16 cellular contexts compared by ENCODE assay signal in genomic region chr16:68356919-68357286, GRCh38. TPM values are rescaled to one million over a fixed set of nuclear protein-coding genes. Genes with fewer than 3 reads are reported as not detected.
A peak's percentile ranks its signal among the peaks of the same experiment; 100 is the strongest.
DNase-seq lines count a peak whose midpoint lies in the region; ATAC-seq, FAIRE-seq and TF ChIP-seq lines count a peak whose summit lies in the region.
"Had no signal": no experiment of that assay in that cellular context is flagged by ENCODE, and none has a peak within 500 bp of the region (broad histone marks: within the 10 kb centered on the region; RNA-seq: fewer than 3 reads in every experiment).

No MANE protein-coding gene starts in this region.

- intact Hi-C loops in kidney (cut with DNase I): no loop called here

- H3K27ac Mint-ChIP-seq in activated CD8-positive, alpha-beta memory T cell treated with anti-CD3 and anti-CD28 coated beads, Interleukin-2, amount 10 ng/mL, durations not matched to agents 7 days and 5 days: peak overlapping the region; percentile 69
- H3K27ac Mint-ChIP-seq: stimulated activated naive CD8-positive, alpha-beta T cell treated with anti-CD3 and anti-CD28 coated beads, Interleukin-15, Interleukin-2, amounts not matched to agents 100 ng/mL and 50 ng/mL, for 24 hours had no signal

- H2BK120ac ChIP-seq in trophoblast cell (ENCODE audit: insufficient read depth, low read length, poor library complexity): no peak overlapping the region

- no peaks in the 10 kb centered on the region for H3K27me3 Mint-ChIP-seq in activated CD8-positive, alpha-beta memory T cell treated with anti-CD3 and anti-CD28 coated beads, Interleukin-2, amount 10 ng/mL, durations not matched to agents 7 days and 5 days
- H3K27me3 Mint-ChIP-seq: activated T-cell treated with anti-CD3 and anti-CD28 coated beads, Interleukin-2, amount 50 U/mL, for 24 hours; stimulated activated naive CD8-positive, alpha-beta T cell treated with anti-CD3 and anti-CD28 coated beads, Interleukin-15, Interleukin-2, amounts not matched to agents 100 ng/mL and 50 ng/mL, for 24 hours had no signal

- H3K4me3 ChIP-seq in SJCRH30 (no peak overlapping the region), kidney (ENCODE audit: low read length in 2 of 2) (no peak overlapping the region), trophoblast cell (ENCODE audit: low read depth, low read length) (no peak overlapping the region)
- H3K4me3 ChIP-seq: MG63, uterus had no signal

- H3K4me1 Mint-ChIP-seq in activated CD8-positive, alpha-beta memory T cell treated with anti-CD3 and anti-CD28 coated beads, Interleukin-2, amount 10 ng/mL, durations not matched to agents 7 days and 5 days: peaks cover 37% of the 10 kb centered on the region
- H3K4me1 Mint-ChIP-seq: neural crest cell had no signal

- TF ChIP-seq CTCF in kidney (IDR thresholded peaks at IDR 0.05; ENCODE audit: borderline replicate concordance, extremely low read depth, insufficient read depth): no peak

- H3K4me1 ChIP-seq in SJCRH30 (peaks cover 16% of the 10 kb centered on the region), kidney (ENCODE audit: control insufficient read depth in 1 of 2, insufficient read depth in 1 of 2, low read depth in 1 of 2, low read length in 2 of 2) (peaks cover 0 to 3% of the 10 kb centered on the region in 2 donors), trophoblast cell (ENCODE audit: control insufficient read depth in 1 of 2, insufficient read depth in 2 of 2, low read length in 2 of 2) (peaks cover 7 to 8% of the 10 kb centered on the region in 2 experiments)
- H3K4me1 ChIP-seq: uterus had no signal

- FAIRE-seq in kidney (lab: Jason Lieb, UNC): no peak

- H2AFZ ChIP-seq in trophoblast cell (ENCODE audit: insufficient read depth, low read length, poor library complexity): no peak overlapping the region

- no peak for DNase-seq in activated CD8-positive, alpha-beta memory T cell treated with anti-CD3 and anti-CD28 coated beads, Interleukin-2, amount 10 ng/mL, durations not matched to agents 7 days and 5 days
- no peak for DNase-seq in activated CD8-positive, alpha-beta memory T cell treated with anti-CD3 and anti-CD28 coated beads, Interleukin-2, amount 50 U/mL, for 4 hours
- peak; percentile 35 for DNase-seq in EL
- no peak for DNase-seq in SJCRH30
- peak; percentile 59 for DNase-seq in kidney
- no peak for DNase-seq in erythroblast (lab: John Stamatoyannopoulos, UW)
- no peak for DNase-seq in foreskin melanocyte
- DNase-seq in trophoblast cell: no peak
- DNase-seq: kidney glomerular epithelial cell, MG63, NCI-H187 treated with DMSO at 0.1 percent for 48 hours, SHP77 treated with DMSO at 0.1 percent for 48 hours, uterus had no signal

- H3K23ac ChIP-seq in trophoblast cell (ENCODE audit: low read length): no peak overlapping the region

- no peak overlapping the region for H3K4me2 ChIP-seq in trophoblast cell (ENCODE audit: low read length)

- CTCF ChIA-PET in activated CD8-positive, alpha-beta memory T cell treated with anti-CD3 and anti-CD28 coated beads, Interleukin-2, amount 10 ng/mL, durations not matched to agents 7 days and 5 days (lab: Charles Lee): interaction anchor here (0.7 to 3.8 kb wide), 11 partner anchors 12 to 164 kb away, joined by 3 to 48 read pairs (median 8); partner anchors contain the start of genes PRMT7, SLC7A6 and SLC7A6OS

- H3K18ac ChIP-seq in trophoblast cell (ENCODE audit: low read length): no peak overlapping the region

- H2AK5ac ChIP-seq in trophoblast cell (ENCODE audit: low read length): no peak overlapping the region

- no peaks in the 10 kb centered on the region for H3K27me3 ChIP-seq in SJCRH30
- H3K27me3 ChIP-seq in trophoblast cell (ENCODE audit: insufficient read depth, low read length): no peaks in the 10 kb centered on the region
- H3K27me3 ChIP-seq: MG63, uterus had no signal

- H4K8ac ChIP-seq in trophoblast cell (ENCODE audit: low read depth, low read length): no peak overlapping the region

- H3K27ac ChIP-seq in SJCRH30 (peak overlapping the region; percentile 14; the same call in 1 of the 2 replicates), kidney (ENCODE audit: low read depth in 2 of 2, low read length in 2 of 2) (no peak overlapping the region), trophoblast cell (ENCODE audit: low read depth, low read length) (no peak overlapping the region)
- H3K27ac ChIP-seq: uterus had no signal

- no peaks in the 10 kb centered on the region for H3K9me3 ChIP-seq in SJCRH30 (replicated peaks)
- H3K9me3 ChIP-seq in kidney (ENCODE audit: control insufficient read depth in 1 of 2, low read length in 2 of 2): no peaks in the 10 kb centered on the region
- peaks cover 5% of the 10 kb centered on the region for H3K9me3 ChIP-seq in trophoblast cell (ENCODE audit: insufficient read depth, low read depth, low read length)
- H3K9me3 ChIP-seq: MG63, uterus had no signal

- H3K9ac ChIP-seq in kidney (ENCODE audit: low read length in 2 of 2) (no peak overlapping the region), trophoblast cell (ENCODE audit: low read length) (no peak overlapping the region)

- peaks cover 51% of the 10 kb centered on the region for H3K36me3 Mint-ChIP-seq in activated CD8-positive, alpha-beta memory T cell treated with anti-CD3 and anti-CD28 coated beads, Interleukin-2, amount 10 ng/mL, durations not matched to agents 7 days and 5 days

- H3K9me3 Mint-ChIP-seq in activated CD8-positive, alpha-beta memory T cell treated with anti-CD3 and anti-CD28 coated beads, Interleukin-2, amount 10 ng/mL, durations not matched to agents 7 days and 5 days (ENCODE audit: low read depth): no peaks in the 10 kb centered on the region
- H3K9me3 Mint-ChIP-seq: activated T-cell treated with anti-CD3 and anti-CD28 coated beads, Interleukin-2, amount 50 U/mL, for 24 hours; neural crest cell; stimulated activated naive CD8-positive, alpha-beta T cell treated with anti-CD3 and anti-CD28 coated beads, Interleukin-15, Interleukin-2, amounts not matched to agents 100 ng/mL and 50 ng/mL, for 24 hours had no signal

- TF ChIP-seq POLR2A in erythroblast (IDR thresholded peaks at IDR 0.05; ENCODE audit: low read length): no peak

- H2BK12ac ChIP-seq in trophoblast cell (ENCODE audit: low read length): no peak overlapping the region

- H3K36me3 ChIP-seq in SJCRH30 (no peaks in the 10 kb centered on the region; the same call in 1 of the 2 replicates), kidney (ENCODE audit: control insufficient read depth in 1 of 2, insufficient read depth in 2 of 2, low read length in 2 of 2) (peaks cover 22 to 28% of the 10 kb centered on the region in 2 donors), trophoblast cell (ENCODE audit: control insufficient read depth in 1 of 2, insufficient read depth in 2 of 2, low read length in 2 of 2) (peaks cover 57 to 58% of the 10 kb centered on the region in 2 experiments)
- H3K36me3 ChIP-seq: MG63, uterus had no signal

- ATAC-seq in activated CD8-positive, alpha-beta memory T cell treated with anti-CD3 and anti-CD28 coated beads, Interleukin-2, amount 10 ng/mL, durations not matched to agents 7 days and 5 days: no peak

- no peak overlapping the region for H2BK5ac ChIP-seq in trophoblast cell (ENCODE audit: low read depth, low read length, poor library complexity)

- H3K14ac ChIP-seq in trophoblast cell (ENCODE audit: low read length): no peak overlapping the region

- no peak overlapping the region for H3K4ac ChIP-seq in trophoblast cell (ENCODE audit: low read depth, low read length)

- no CpG with 5 or more reads among the region's 5 CpGs for WGBS in trophoblast cell (ENCODE audit: extremely low coverage, insufficient coverage, insufficient read length)

- no peaks in the 10 kb centered on the region for H3K79me2 ChIP-seq in trophoblast cell (ENCODE audit: control insufficient read depth, insufficient read depth, low read length, poor library complexity)

- H3K4me3 Mint-ChIP-seq in activated CD8-positive, alpha-beta memory T cell treated with anti-CD3 and anti-CD28 coated beads, Interleukin-2, amount 10 ng/mL, durations not matched to agents 7 days and 5 days: peak overlapping the region; percentile 32
- H3K4me3 Mint-ChIP-seq: neural crest cell; stimulated activated naive CD8-positive, alpha-beta T cell treated with anti-CD3 and anti-CD28 coated beads, Interleukin-15, Interleukin-2, amounts not matched to agents 100 ng/mL and 50 ng/mL, for 24 hours had no signal

- no peak overlapping the region for H4K91ac ChIP-seq in trophoblast cell (ENCODE audit: low read depth, low read length)

- H4K12ac ChIP-seq in trophoblast cell (ENCODE audit: low read depth, low read length): no peak overlapping the region

- H3K79me1 ChIP-seq in trophoblast cell (ENCODE audit: low read length): peaks cover 3% of the 10 kb centered on the region

RNA-seq across cellular contexts. Expression of gene PRMT7, which starts 46.1 kb away (rescaled TPM):
- 10 to 100 TPM; 60.9 to 73.9 TPM for total RNA-seq in activated CD8-positive, alpha-beta memory T cell treated with anti-CD3 and anti-CD28 coated beads, Interleukin-2, amount 10 ng/mL, durations not matched to agents 7 days and 5 days
- total RNA-seq in SJCRH30 (2014; rRNA removed; shearing (Covaris generic)): 34.7 and 39.5 TPM in 2 replicates
- 33.7 TPM for total RNA-seq in kidney
- 20.4 TPM for polyA plus RNA-seq in kidney (ENCODE audit: insufficient read depth, low read depth, low replicate concordance)
- 32.7 and 33.3 TPM in 2 replicates for polyA plus RNA-seq in trophoblast cell (2013)

RNA-seq across cellular contexts. Expression of gene SLC7A6OS, which starts 46.2 kb away (rescaled TPM):
- total RNA-seq in activated CD8-positive, alpha-beta memory T cell treated with anti-CD3 and anti-CD28 coated beads, Interleukin-2, amount 10 ng/mL, durations not matched to agents 7 days and 5 days: 10 to 100 TPM; 29.8 to 30.8 TPM
- 7.9 and 11.5 TPM in 2 replicates for total RNA-seq in SJCRH30 (2014; rRNA removed; shearing (Covaris generic))
- 20.3 TPM for total RNA-seq in kidney
- polyA plus RNA-seq in kidney (ENCODE audit: insufficient read depth, low read depth, low replicate concordance): 9.2 TPM
- 8.8 and 9.9 TPM in 2 replicates for polyA plus RNA-seq in trophoblast cell (2013)

Comparison
In these comparisons a context has a peak if more than half of its experiments do, and no peak if none do; other contexts are left out.
1. DNase-seq: peak in EL (single experiment) and kidney (single experiment); none in activated CD8-positive, alpha-beta memory T cell treated with anti-CD3 and anti-CD28 coated beads, Interleukin-2, amount 10 ng/mL, durations not matched to agents 7 days and 5 days (single experiment), activated CD8-positive, alpha-beta memory T cell treated with anti-CD3 and anti-CD28 coated beads, Interleukin-2, amount 50 U/mL, for 4 hours (single experiment), SJCRH30 (0 of 2), erythroblast (0 of 2), foreskin melanocyte (single experiment) and trophoblast cell (0 of 2).